ENCODE assay signal across 10 cellular contexts in the genomic region with DNA sequence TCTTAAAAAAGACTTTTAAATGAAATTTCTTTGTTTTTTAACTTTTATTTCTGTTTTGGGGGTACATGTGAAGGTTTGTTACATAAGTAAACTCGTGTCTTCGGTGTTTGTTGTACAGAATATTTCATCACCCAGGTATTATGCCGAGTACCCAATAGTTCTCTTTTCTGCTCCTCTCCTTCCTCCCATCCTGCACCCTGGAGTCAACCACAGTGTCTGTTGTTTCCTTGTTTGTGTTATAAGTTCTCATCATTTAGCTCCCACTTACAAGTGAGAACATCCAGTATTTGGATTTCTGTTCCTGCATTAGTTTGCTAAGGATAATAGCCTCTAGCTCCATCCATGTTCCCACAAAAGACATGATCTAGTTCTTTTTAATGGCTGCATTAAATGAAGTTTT. TPM values are rescaled to one million over a fixed set of nuclear protein-coding genes. Genes with fewer than 3 reads are reported as not detected.
A peak's percentile ranks its signal among the peaks of the same experiment; 100 is the strongest.
DNase-seq lines count a peak whose midpoint lies in the region; ATAC-seq and TF ChIP-seq lines count a peak whose summit lies in the region.
"Had no signal": no experiment of that assay in that cellular context is flagged by ENCODE, and none has a peak within 500 bp of the region (broad histone marks: within the 10 kb centered on the region; RNA-seq: fewer than 3 reads in every experiment).

No MANE protein-coding gene starts in this region.

- peak overlapping the region; percentile 74 to 99 (median 90) for H3K4me3 Mint-ChIP-seq in brain
- H3K4me3 Mint-ChIP-seq in nephron progenitor cell = peak overlapping the region; percentile 96

- peak overlapping the region; percentile 50 for H3K27ac ChIP-seq in HUES48 (ENCODE audit: low read depth, low read length)

- H3K36me3 Mint-ChIP-seq in brain (peaks cover 22% of the 10 kb centered on the region), nephron progenitor cell (ENCODE audit: low read depth) (peaks cover 23% of the 10 kb centered on the region)

- H3K27ac Mint-ChIP-seq in brain (peak overlapping the region in 3 of 5 experiments; percentile 60 to 96 (median 87)), nephron progenitor cell (no peak overlapping the region)

- H3K27me3 Mint-ChIP-seq in brain (peaks cover 48% of the 10 kb centered on the region), nephron progenitor cell (ENCODE audit: low read depth, poor library complexity) (peaks cover 65% of the 10 kb centered on the region)

- no peaks in the 10 kb centered on the region for H3K9me3 ChIP-seq in HUES48 (ENCODE audit: control insufficient read depth, insufficient read depth, low read length)

- no peak overlapping the region for H3K9ac ChIP-seq in HUES48 (ENCODE audit: low read depth, low read length)

- H3K4me1 Mint-ChIP-seq in brain (peaks cover 42% of the 10 kb centered on the region), nephron progenitor cell (peaks cover 56% of the 10 kb centered on the region)

- H3K27me3 ChIP-seq in HUES48 (ENCODE audit: control insufficient read depth, insufficient read depth, low read length) = no peaks in the 10 kb centered on the region; the same call in 1 of the 2 replicates

- ATAC-seq in GM18517 (IDR thresholded peaks at IDR 0.05; ENCODE audit: unreplicated experiment) = no peak

- peaks cover 0 to 4% (median 0%) of the 10 kb centered on the region in 5 experiments for H3K9me3 Mint-ChIP-seq in brain
- H3K9me3 Mint-ChIP-seq in nephron progenitor cell = peaks cover 3% of the 10 kb centered on the region

- peaks cover 27% of the 10 kb centered on the region for H3K36me3 ChIP-seq in HUES48 (ENCODE audit: control insufficient read depth, insufficient read depth, low read length)

- TF ChIP-seq CTCF in brain (conservative IDR thresholded peaks at IDR 0.05) (no peak), nephron progenitor cell (IDR thresholded peaks at IDR 0.05) (no peak)

- peaks cover 33% of the 10 kb centered on the region for H3K4me1 ChIP-seq in HUES48 (ENCODE audit: control insufficient read depth, insufficient read depth, low read length)

- H3K4me3 ChIP-seq in HUES48 (ENCODE audit: low read depth, low read length) = peak overlapping the region; percentile 26; the same call in 1 of the 2 replicates

- DNase-seq in NCI-H510A treated with DMSO at 0.1 percent for 48 hours (lab: John Stamatoyannopoulos, UW) = peak; percentile 75
- no peak for DNase-seq in NCI-H510A (lab: John Stamatoyannopoulos, UW)
- no peak for DNase-seq in nephron progenitor cell
- no peak for DNase-seq in Ammon's horn (ENCODE audit: low spot score)
- no peak for DNase-seq in cortex of kidney (lab: John Stamatoyannopoulos, UW)
- DNase-seq: stimulated activated CD4-positive, alpha-beta T cell treated with anti-CD3 and anti-CD28 coated beads, Interleukin-15, amount 100 ng/mL, for 24 hours had no signal

RNA-seq across cellular contexts. Expression of a gene that starts 1.6 kb away (rescaled TPM):
- 752 TPM for polyA plus RNA-seq in brain (ENCODE audit: insufficient read depth, low read depth, low replicate concordance)

RNA-seq across cellular contexts. Expression of a gene that starts 24.7 kb away (rescaled TPM):
- 237 TPM for polyA plus RNA-seq in brain (ENCODE audit: insufficient read depth, low read depth, low replicate concordance)

RNA-seq across cellular contexts. Expression of a gene that starts 47.7 kb away (rescaled TPM):
- 5.2 TPM for polyA plus RNA-seq in brain (ENCODE audit: insufficient read depth, low read depth, low replicate concordance)

RNA-seq across cellular contexts. Expression of a gene that starts 57.5 kb away (rescaled TPM):
- not detected for polyA plus RNA-seq in brain (ENCODE audit: insufficient read depth, low read depth, low replicate concordance)

RNA-seq across cellular contexts. Expression of a gene that starts 58.8 kb away (rescaled TPM):
- polyA plus RNA-seq in brain (ENCODE audit: insufficient read depth, low read depth, low replicate concordance) = not detected
- polyA plus RNA-seq: adipose tissue had no signal
